In genomic region chr4:81694514-81694913, GRCh38 we compare ENCODE assay signal across 20 cellular contexts.
A peak's percentile ranks its signal among the peaks of the same experiment; 100 is the strongest.
DNase-seq lines count a peak whose midpoint lies in the region; ATAC-seq, FAIRE-seq and TF ChIP-seq lines count a peak whose summit lies in the region.
"Had no signal": no experiment of that assay in that cellular context is flagged by ENCODE, and none has a peak within 500 bp of the region (broad histone marks: within the 10 kb centered on the region; RNA-seq: fewer than 3 reads in every experiment).

No MANE protein-coding gene starts in this region.

- H3K36me3 ChIP-seq in HepG2 (replicated peaks in 1 of 2; ENCODE audit: control insufficient read depth in 1 of 2, insufficient read depth in 2 of 2, low read length in 2 of 2) (no peaks in the 10 kb centered on the region), right lobe of liver (no peaks in the 10 kb centered on the region)

- H3K4me1 ChIP-seq in HepG2 (ENCODE audit: insufficient read depth, low read length) = no peaks in the 10 kb centered on the region
- H3K4me1 ChIP-seq in right lobe of liver = no peaks in the 10 kb centered on the region
- H3K4me1 ChIP-seq: Caco-2 had no signal

- CTCF ChIA-PET in HepG2 (lab: Yijun Ruan, JAX; ENCODE audit: low intra/inter-chr PET ratio, low total read pairs) = no interaction called here

- BruUV-seq in HepG2 (replicated peaks; lab: Mats Ljungman, UMichigan) = no TSS peak

- no peak overlapping the region for H3K9ac ChIP-seq in HepG2 (ENCODE audit: insufficient read depth, low read depth, low read length)

- POLR2A ChIA-PET in HepG2 (lab: Yijun Ruan, JAX) = no interaction called here

- TF ChIP-seq RAD21 in HepG2 (CRISPR knock-in tag; IDR thresholded peaks at IDR 0.05) = no peak

- H3K4me2 ChIP-seq in HepG2 (ENCODE audit: low read depth, low read length) = no peak overlapping the region
- H3K4me2 ChIP-seq: GM23338 had no signal

- in situ Hi-C loops in HepG2 (cut with HindIII; ENCODE audit: extremely low pct_ligation_motif_present, low pct_unique_long_range_greater_than_20kb) = no loop called here

- TF ChIP-seq POLR2A in HepG2 (IDR thresholded peaks at IDR 0.05; ENCODE audit: insufficient read depth in 1 of 2, low read depth in 2 of 2, low read length in 2 of 2) (no peak), right lobe of liver (IDR thresholded peaks at IDR 0.05) (no peak)

- H2AFZ ChIP-seq in HepG2 (ENCODE audit: low read length) = no peak overlapping the region
- H2AFZ ChIP-seq: GM23338 had no signal

- no peak for ATAC-seq in HepG2
- ATAC-seq in right lobe of liver = no peak
- no peak for ATAC-seq in HG03025 (IDR thresholded peaks at IDR 0.05; ENCODE audit: low FRiP score, unreplicated experiment)
- ATAC-seq: GM23338, HCT116 had no signal

- H3K27ac ChIP-seq in HepG2 (ENCODE audit: extremely low read length, insufficient read depth, low read length) = no peak overlapping the region
- no peak overlapping the region for H3K27ac ChIP-seq in right lobe of liver
- H3K27ac ChIP-seq: 22Rv1 had no signal

- no peak for FAIRE-seq in HepG2 (lab: Jason Lieb, UNC)
- FAIRE-seq: D721Med, G401.6, GM12891, GM19239 had no signal

- no peaks in the 10 kb centered on the region for H3K79me2 ChIP-seq in HepG2 (ENCODE audit: insufficient read depth, low read length)

- H3K27me3 ChIP-seq in HepG2 (ENCODE audit: control insufficient read depth in 1 of 2, insufficient read depth in 2 of 2, low read length in 2 of 2) = 0 out of 5 replicates have a peak, but pooled peaks cover 0 to 4% of the 10 kb centered on the region in 2 experiments
- H3K27me3 ChIP-seq in right lobe of liver = no peaks in the 10 kb centered on the region

- 25% methylated on average over 4 of the region's 4 CpGs for WGBS in HepG2 (ENCODE audit: low lambda C conversion rate)
- WGBS in right lobe of liver (ENCODE audit: insufficient coverage, low coverage, low lambda C conversion rate, missing lambda C conversion rate) = 81% methylated on average over 4 of the region's 4 CpGs

- no peak overlapping the region for H3K4me3 ChIP-seq in HepG2 (replicated peaks in 1 of 3; ENCODE audit: insufficient read depth in 1 of 3, low read depth in 2 of 3, low read length in 3 of 3)
- no peak overlapping the region for H3K4me3 ChIP-seq in right lobe of liver
- H3K4me3 ChIP-seq: GM23338 had no signal

- TF ChIP-seq CTCF in HepG2 (CRISPR knock-in tag; IDR thresholded peaks at IDR 0.05) = no peak
- TF ChIP-seq CTCF in right lobe of liver (IDR thresholded peaks at IDR 0.05) = no peak

- TF ChIP-seq EP300 in HepG2 (IDR thresholded peaks at IDR 0.05; ENCODE audit: low read depth in 2 of 2, low read length in 2 of 2) = no peak
- no peak for TF ChIP-seq EP300 in HepG2 (CRISPR knock-in tag; IDR thresholded peaks at IDR 0.05; ENCODE audit: borderline replicate concordance)

- intact Hi-C loops in HepG2 (cut with micrococcal nuclease; ENCODE audit: unreplicated experiment) (no loop called here), right lobe of liver (cut with DNase I) (no loop called here)

- DNase-seq in HepG2 (ENCODE audit: low spot score) (no peak), right lobe of liver (no peak), NCI-H69 (lab: John Stamatoyannopoulos, UW) (peak; percentile 20), left kidney (ENCODE audit: low read depth, low spot score) (peak; percentile 31), HuH-7.5 (ENCODE audit: low spot score) (no peak), activated gamma-delta T cell treated with Interleukin-2 at 50 U/mL for 16 hours (no peak)
- DNase-seq: C1 segment of cervical spinal cord; Caco-2; CD4-positive, alpha-beta T cell; H7; Kasumi-1; KBM-7 had no signal

- H3K9me3 ChIP-seq in HepG2 (ENCODE audit: low read length) = no peaks in the 10 kb centered on the region
- no peaks in the 10 kb centered on the region for H3K9me3 ChIP-seq in right lobe of liver
- H3K9me3 ChIP-seq: Caco-2 had no signal

- H4K20me1 ChIP-seq in HepG2 (ENCODE audit: insufficient read depth, low read length) = no peaks in the 10 kb centered on the region

TF ChIP-seq in HepG2, 621 proteins besides CTCF, POLR2A, EP300 and RAD21:
- no peak for TF ChIP-seq TAF15 (IDR thresholded peaks at IDR 0.05; ENCODE audit: low read depth, low read length, poor library complexity, severe bottlenecking)
- TF ChIP-seq ZSCAN31 (CRISPR knock-in tag; IDR thresholded peaks at IDR 0.05; ENCODE audit: low read depth) = no peak
- TF ChIP-seq ZNF460 (CRISPR knock-in tag; IDR thresholded peaks at IDR 0.05; ENCODE audit: borderline replicate concordance) = no peak
- TF ChIP-seq FIP1L1 (IDR thresholded peaks at IDR 0.05; ENCODE audit: borderline replicate concordance, insufficient read depth, low read depth, low read length) = no peak
- TF ChIP-seq ZBTB7B (CRISPR knock-in tag; IDR thresholded peaks at IDR 0.05) = no peak
- no peak for TF ChIP-seq ZNF670 (CRISPR knock-in tag; IDR thresholded peaks at IDR 0.05; ENCODE audit: borderline replicate concordance)
- TF ChIP-seq RFX5 (IDR thresholded peaks at IDR 0.05; ENCODE audit: low read depth, low read length) = no peak
- no peak for TF ChIP-seq DNMT1 (CRISPR knock-in tag; IDR thresholded peaks at IDR 0.05)
- no peak for TF ChIP-seq ZIK1 (CRISPR knock-in tag; IDR thresholded peaks at IDR 0.05; ENCODE audit: borderline replicate concordance, low read depth)
- peak; percentile 69 for TF ChIP-seq MAFF (IDR thresholded peaks at IDR 0.05; ENCODE audit: low read depth, low read length)
- no peak for TF ChIP-seq ZNF234 (CRISPR knock-in tag; conservative IDR thresholded peaks at IDR 0.05)
- no peak for TF ChIP-seq ZNF414 (CRISPR knock-in tag; IDR thresholded peaks at IDR 0.05)
- TF ChIP-seq GPN1 (CRISPR knock-in tag; IDR thresholded peaks at IDR 0.05; ENCODE audit: borderline replicate concordance) = no peak
- no peak for TF ChIP-seq ZBTB42 (CRISPR knock-in tag; IDR thresholded peaks at IDR 0.05)
- TF ChIP-seq MAFK (conservative IDR thresholded peaks at IDR 0.05 in 1 of 2, IDR thresholded peaks at IDR 0.05 in 1 of 2; ENCODE audit: low read length in 2 of 2) = peak; percentile 80 to 83
- TF ChIP-seq, protein P1, sequence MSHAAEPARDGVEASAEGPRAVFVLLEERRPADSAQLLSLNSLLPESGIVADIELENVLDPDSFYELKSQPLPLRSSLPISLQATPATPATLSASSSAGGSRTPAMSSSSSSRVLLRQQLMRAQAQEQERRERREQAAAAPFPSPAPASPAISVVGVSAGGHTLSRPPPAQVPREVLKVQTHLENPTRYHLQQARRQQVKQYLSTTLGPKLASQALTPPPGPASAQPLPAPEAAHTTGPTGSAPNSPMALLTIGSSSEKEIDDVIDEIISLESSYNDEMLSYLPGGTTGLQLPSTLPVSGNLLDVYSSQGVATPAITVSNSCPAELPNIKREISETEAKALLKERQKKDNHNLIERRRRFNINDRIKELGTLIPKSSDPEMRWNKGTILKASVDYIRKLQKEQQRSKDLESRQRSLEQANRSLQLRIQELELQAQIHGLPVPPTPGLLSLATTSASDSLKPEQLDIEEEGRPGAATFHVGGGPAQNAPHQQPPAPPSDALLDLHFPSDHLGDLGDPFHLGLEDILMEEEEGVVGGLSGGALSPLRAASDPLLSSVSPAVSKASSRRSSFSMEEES (CRISPR knock-in tag; IDR thresholded peaks at IDR 0.05) = no peak

Comparison
In these comparisons a context has a peak if more than half of its experiments do, and no peak if none do; other contexts are left out.
1. DNase-seq: peak in NCI-H69 (single experiment) and left kidney (single experiment); none in HepG2 (single experiment), right lobe of liver (0 of 3), HuH-7.5 (single experiment) and activated gamma-delta T cell treated with Interleukin-2 at 50 U/mL for 16 hours (single experiment).